In genomic region chr20:53652859-53653520, GRCh38 we compare ENCODE assay signal across 8 cellular contexts. TPM values are rescaled to one million over a fixed set of nuclear protein-coding genes. Genes with fewer than 3 reads are reported as not detected.
DNase-seq lines count a peak whose midpoint lies in the region; ATAC-seq and TF ChIP-seq lines count a peak whose summit lies in the region.
"Had no signal": no experiment of that assay in that cellular context is flagged by ENCODE, and none has a peak within 500 bp of the region (broad histone marks: within the 10 kb centered on the region; RNA-seq: fewer than 3 reads in every experiment).

No MANE protein-coding gene starts in this region.

- no peaks in the 10 kb centered on the region for H4K20me1 ChIP-seq in GM23248 (ENCODE audit: insufficient read depth)

- no peak for TF ChIP-seq CTCF in fibroblast of the aortic adventitia (IDR thresholded peaks at IDR 0.05; ENCODE audit: insufficient read depth, low read length)

- peaks cover 30% of the 10 kb centered on the region for H3K4me1 ChIP-seq in GM23248 (ENCODE audit: insufficient read depth)

- H3K9me3 ChIP-seq in GM23248 (ENCODE audit: low read depth): no peaks in the 10 kb centered on the region

- ATAC-seq in HG03354 (IDR thresholded peaks at IDR 0.05; ENCODE audit: poor library complexity, severe bottlenecking, unreplicated experiment) (no peak), GM18858 (IDR thresholded peaks at IDR 0.05; ENCODE audit: unreplicated experiment) (no peak)

- H3K27ac ChIP-seq in GM23248: no peak overlapping the region
- peak overlapping the region in 20 of 21 experiments; percentile 7 to 82 (median 48) for H3K27ac ChIP-seq in skin epidermis

- H3K4me3 ChIP-seq in GM23248 (no peak overlapping the region), fibroblast of the aortic adventitia (ENCODE audit: low read depth, low read length) (no peak overlapping the region), skin epidermis (no peak overlapping the region)

- no peaks in the 10 kb centered on the region for H3K27me3 ChIP-seq in GM23248 (replicated peaks; ENCODE audit: insufficient read depth)

- peak overlapping the region; percentile 49 for H2AFZ ChIP-seq in GM23248

- H3F3A ChIP-seq in GM23248 (ENCODE audit: insufficient read depth): peaks cover 31% of the 10 kb centered on the region

- in situ Hi-C loops in GM23248 (cut with MboI): no loop called here

- no peaks in the 10 kb centered on the region for H3K79me2 ChIP-seq in GM23248 (ENCODE audit: insufficient read depth)

- DNase-seq in GM23248: no peak
- DNase-seq in NAMALWA (ENCODE audit: low spot score): peak; percentile 49
- peak; percentile 26 for DNase-seq in fibroblast of the aortic adventitia (ENCODE audit: low read depth)
- no peak for DNase-seq in OCI-M2 (lab: John Stamatoyannopoulos, UW; ENCODE audit: unreplicated experiment)
- DNase-seq: stimulated activated CD4-positive, alpha-beta T cell treated with anti-CD3 and anti-CD28 coated beads, Interleukin-15, amount 100 ng/mL, for 24 hours had no signal

- no peaks in the 10 kb centered on the region for H3K9me2 ChIP-seq in GM23248 (ENCODE audit: insufficient read depth)

- H3K9ac ChIP-seq in GM23248: no peak overlapping the region

- no peak overlapping the region for H3K4me2 ChIP-seq in GM23248 (ENCODE audit: unreplicated experiment)

- no peaks in the 10 kb centered on the region for H3K36me3 ChIP-seq in GM23248 (ENCODE audit: low read depth)

- WGBS in GM23248 (ENCODE audit: low coverage in 1 of 2, low lambda C conversion rate in 2 of 2, missing lambda C conversion rate in 2 of 2), 2 experiments: 77 to 80% methylated on average over 5 of the region's 5 CpGs

RNA-seq across cellular contexts. Expression of gene ZNF217, which starts 59.4 kb away (rescaled TPM):
- 18.1 and 23.5 TPM in 2 replicates for total RNA-seq in GM23248 (2014; rRNA removed; shearing (Covaris generic))
- 8.9 and 10.4 TPM in 2 replicates for polyA plus RNA-seq in GM23248 (2016; fragmentation: Nextera tagmentation; extraction: Ambion mirVana)
- 15.8 and 32.3 TPM in 2 replicates for total RNA-seq in fibroblast of the aortic adventitia (ENCODE audit: low replicate concordance)

Comparison
In these comparisons a context has a peak if more than half of its experiments do, and no peak if none do; other contexts are left out.
1. DNase-seq: peak in NAMALWA (single experiment) and fibroblast of the aortic adventitia (single experiment); none in GM23248 (single experiment) and OCI-M2 (single experiment).